In the genomic region with DNA sequence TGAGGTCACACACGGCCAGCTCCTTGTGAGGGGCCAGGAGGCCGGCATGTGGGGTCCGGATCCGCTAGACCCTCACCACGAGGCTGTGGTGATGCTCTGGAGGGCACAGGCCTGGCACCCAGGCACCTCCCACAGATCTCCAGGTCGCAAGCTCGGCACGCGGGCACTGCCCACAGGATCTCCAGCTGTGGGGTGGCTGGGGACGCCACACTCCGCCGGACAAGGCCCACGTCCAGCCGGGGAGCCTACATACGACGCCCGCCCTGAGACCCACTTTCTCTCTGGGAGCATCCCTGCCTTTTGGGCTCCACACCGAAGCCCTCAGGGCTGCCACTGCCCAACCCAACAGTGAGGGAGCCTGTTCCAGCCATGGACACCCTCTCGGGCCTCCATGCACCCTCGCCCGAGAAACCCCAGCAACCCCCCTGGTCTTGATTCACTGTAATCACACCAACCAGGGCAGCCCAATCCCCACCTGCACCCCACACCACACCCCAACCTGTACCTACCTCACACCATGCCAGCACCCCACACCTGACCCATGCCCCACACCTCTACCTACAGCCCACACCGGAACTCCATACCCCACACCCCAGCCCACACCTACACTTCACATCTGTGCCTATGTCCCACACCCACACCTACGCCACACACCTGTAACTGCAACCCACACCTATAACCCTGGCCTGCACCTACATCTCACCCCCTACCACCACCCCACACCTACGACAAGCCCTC, we compare ENCODE assay signal across 19 cellular contexts. TPM values are rescaled to one million over a fixed set of nuclear protein-coding genes. Genes with fewer than 3 reads are reported as not detected.
DNase-seq lines count a peak whose midpoint lies in the region; ATAC-seq, FAIRE-seq and TF ChIP-seq lines count a peak whose summit lies in the region.
"Had no signal": no experiment of that assay in that cellular context is flagged by ENCODE, and none has a peak within 500 bp of the region (broad histone marks: within the 10 kb centered on the region; RNA-seq: fewer than 3 reads in every experiment).

No MANE protein-coding gene starts in this region.

- no peak overlapping the region for H3K4ac ChIP-seq in H9 (ENCODE audit: low read depth, low read length)

- no peak overlapping the region for H3T11ph ChIP-seq in H9 (ENCODE audit: low read length)

- POLR2A ChIA-PET in activated naive CD8-positive, alpha-beta T cell treated with anti-CD3 and anti-CD28 coated beads, Interleukin-2, amount 10 ng/mL, durations not matched to agents 7 days and 5 days (lab: Charles Lee) = no interaction called here

- H4K5ac ChIP-seq in H9 (ENCODE audit: insufficient read length, low read depth, low read length) = no peak overlapping the region

- H3K36me3 Mint-ChIP-seq in H9 (ENCODE audit: insufficient read depth in 1 of 3, low read depth in 3 of 3) (peaks cover 2 to 16% (median 8%) of the 10 kb centered on the region in 3 experiments; a peak in 5 of 7 replicates), memory B cell (peaks cover 42% of the 10 kb centered on the region)
- H3K36me3 Mint-ChIP-seq in activated naive CD8-positive, alpha-beta T cell treated with anti-CD3 and anti-CD28 coated beads, Interleukin-2, amount 10 ng/mL, durations not matched to agents 7 days and 5 days = peaks cover 43% of the 10 kb centered on the region

- H3K56ac ChIP-seq in H9 (ENCODE audit: insufficient read length, low read depth, low read length) = no peak overlapping the region

- H2BK5ac ChIP-seq in H9 (ENCODE audit: insufficient read length, low read length) = no peak overlapping the region

- no peak overlapping the region; the same call in 1 of the 2 replicates for H3K14ac ChIP-seq in H9 (ENCODE audit: insufficient read depth, low read length)

- H3K4me1 Mint-ChIP-seq in H9 (peaks cover 4 to 9% of the 10 kb centered on the region in 2 experiments; a peak in 3 of 4 replicates), memory B cell (peaks cover 34% of the 10 kb centered on the region)
- H3K4me1 Mint-ChIP-seq in activated naive CD8-positive, alpha-beta T cell treated with anti-CD3 and anti-CD28 coated beads, Interleukin-2, amount 10 ng/mL, durations not matched to agents 7 days and 5 days = peaks cover 19% of the 10 kb centered on the region

- H3K23me2 ChIP-seq in H9 (ENCODE audit: insufficient read length, low read depth, low read length, poor library complexity, severe bottlenecking) = no peaks in the 10 kb centered on the region

- H3K4me1 ChIP-seq in H9 (ENCODE audit: insufficient read depth, low read length) (no peaks in the 10 kb centered on the region), spleen (peaks cover 0 to 25% (median 6%) of the 10 kb centered on the region in 6 donors)
- H3K4me1 ChIP-seq: parathyroid adenoma had no signal

- H3K23ac ChIP-seq in H9 (ENCODE audit: insufficient read length, low read depth, low read length) = no peak overlapping the region

- H3K27me3 ChIP-seq in H9 (ENCODE audit: insufficient read depth, low read length) (no peaks in the 10 kb centered on the region), spleen (replicated peaks in 1 of 7) (no peaks in the 10 kb centered on the region)
- H3K27me3 ChIP-seq: tibial nerve had no signal

- no peak overlapping the region for H3K4me3 ChIP-seq in spleen
- H3K4me3 ChIP-seq: tibial nerve had no signal

- no peak overlapping the region for H2BK120ac ChIP-seq in H9 (ENCODE audit: low read depth, low read length, poor library complexity, severe bottlenecking)

- H2BK20ac ChIP-seq in H9 (ENCODE audit: low read depth, low read length, poor library complexity, severe bottlenecking) = no peak overlapping the region

- H3K4me2 ChIP-seq in H9 (ENCODE audit: insufficient read depth, insufficient read length, low read length) = no peak overlapping the region

- no peaks in the 10 kb centered on the region for H3K79me1 ChIP-seq in H9 (ENCODE audit: insufficient read depth, low read depth, low read length, poor library complexity, severe bottlenecking)

- TF ChIP-seq CTCF in H9 (conservative IDR thresholded peaks at IDR 0.05) (no peak), spleen (IDR thresholded peaks at IDR 0.05 in 8 of 11, conservative IDR thresholded peaks at IDR 0.05 in 3 of 11) (no peak)

- H4K8ac ChIP-seq in H9 (replicated peaks; ENCODE audit: insufficient read length, low read depth, low read length) = no peak overlapping the region

- ATAC-seq in activated naive CD8-positive, alpha-beta T cell treated with anti-CD3 and anti-CD28 coated beads, Interleukin-2, amount 10 ng/mL, durations not matched to agents 7 days and 5 days (ENCODE audit: low read depth) = no peak
- ATAC-seq in memory B cell (ENCODE audit: low read depth) = no peak
- no peak for ATAC-seq in GM18861 (IDR thresholded peaks at IDR 0.05; ENCODE audit: unreplicated experiment)
- ATAC-seq: activated naive CD4-positive, alpha-beta T cell treated with anti-CD3 and anti-CD28 coated beads, Interleukin-2, amount 50 U/mL, for 72 hours; activated T-cell treated with anti-CD3 and anti-CD28 coated beads, Interleukin-2, amount 50 U/mL, for 72 hours; SK-N-SH treated with all-trans-retinoic acid at 6 μM for 48 hours; stimulated activated naive B cell treated with anti-CD40 and anti-IgM and Interleukin-4, amounts not matched to agents 10 μg/mL and 1 μg/mL and 100 μg/mL, for 72 hours had no signal

- no peaks in the 10 kb centered on the region for H3K79me2 ChIP-seq in H9 (ENCODE audit: insufficient read depth, low read length)

- no CpG with 5 or more reads among the region's 24 CpGs for WGBS in H9 (ENCODE audit: extremely low coverage, insufficient read length, low lambda C conversion rate)
- 94 to 99% (median 97%) methylated on average over 18 to 24 of the region's 24 CpGs for WGBS in spleen, 5 donors

- H3K36me3 ChIP-seq in spleen = peaks cover 2 to 74% (median 34%) of the 10 kb centered on the region in 6 donors

- H3K27me3 Mint-ChIP-seq in H9 (ENCODE audit: low read depth) = peaks cover 4% of the 10 kb centered on the region
- no peaks in the 10 kb centered on the region for H3K27me3 Mint-ChIP-seq in activated naive CD8-positive, alpha-beta T cell treated with anti-CD3 and anti-CD28 coated beads, Interleukin-2, amount 10 ng/mL, durations not matched to agents 7 days and 5 days
- H3K27me3 Mint-ChIP-seq in memory B cell = no peaks in the 10 kb centered on the region
- H3K27me3 Mint-ChIP-seq: CD8-positive, alpha-beta memory T cell; stimulated activated naive B cell treated with anti-CD40 and anti-IgM and Interleukin-4, amounts not matched to agents 10 μg/mL and 1 μg/mL and 100 μg/mL, for 72 hours had no signal

- H3K27ac ChIP-seq in H9 (ENCODE audit: insufficient read length, low read depth, low read length) (no peak overlapping the region), spleen (no peak overlapping the region)
- H3K27ac ChIP-seq: parathyroid adenoma, tibial nerve had no signal

- no peak overlapping the region for H2AK5ac ChIP-seq in H9 (ENCODE audit: insufficient read length, low read length)

- H3K9me3 Mint-ChIP-seq in H9 = peaks cover 7 to 10% of the 10 kb centered on the region in 2 experiments; a peak in 3 of 5 replicates
- no peaks in the 10 kb centered on the region for H3K9me3 Mint-ChIP-seq in activated naive CD8-positive, alpha-beta T cell treated with anti-CD3 and anti-CD28 coated beads, Interleukin-2, amount 10 ng/mL, durations not matched to agents 7 days and 5 days
- H3K9me3 Mint-ChIP-seq in memory B cell = no peaks in the 10 kb centered on the region
- H3K9me3 Mint-ChIP-seq: activated naive CD4-positive, alpha-beta T cell treated with anti-CD3 and anti-CD28 coated beads, Interleukin-2, amount 50 U/mL, for 72 hours; activated T-cell treated with anti-CD3 and anti-CD28 coated beads, Interleukin-2, amount 50 U/mL, for 72 hours; CD8-positive, alpha-beta memory T cell had no signal

- no peak overlapping the region for H3K18ac ChIP-seq in H9 (ENCODE audit: insufficient read length, low read depth, low read length)

- H3K27ac Mint-ChIP-seq in H9 (no peak overlapping the region), memory B cell (peak overlapping the region; percentile 23)
- H3K27ac Mint-ChIP-seq in activated naive CD8-positive, alpha-beta T cell treated with anti-CD3 and anti-CD28 coated beads, Interleukin-2, amount 10 ng/mL, durations not matched to agents 7 days and 5 days = no peak overlapping the region
- H3K27ac Mint-ChIP-seq: activated T-cell treated with anti-CD3 and anti-CD28 coated beads, Interleukin-2, amount 50 U/mL, for 72 hours; stimulated activated naive B cell treated with anti-CD40 and anti-IgM and Interleukin-4, amounts not matched to agents 10 μg/mL and 1 μg/mL and 100 μg/mL, for 72 hours had no signal

- no peak for FAIRE-seq in GM12891 (lab: Jason Lieb, UNC)
- FAIRE-seq: colon had no signal

- H4K91ac ChIP-seq in H9 (ENCODE audit: insufficient read length, low read depth, low read length) = no peak overlapping the region

- no peaks in the 10 kb centered on the region for H4K20me1 ChIP-seq in H9 (ENCODE audit: control insufficient read depth, insufficient read depth, insufficient read length)

- H2AFZ ChIP-seq in H9 (ENCODE audit: low read length) = no peak overlapping the region
- H2AFZ ChIP-seq: parathyroid adenoma had no signal

- H3K9me3 ChIP-seq in H9 (ENCODE audit: control insufficient read depth, low read depth, low read length) (no peaks in the 10 kb centered on the region), spleen (peaks cover 0 to 9% (median 0%) of the 10 kb centered on the region in 8 donors)
- H3K9me3 ChIP-seq: tibial nerve had no signal

- no peak overlapping the region for H3K4me3 Mint-ChIP-seq in H9
- no peak overlapping the region for H3K4me3 Mint-ChIP-seq in activated naive CD8-positive, alpha-beta T cell treated with anti-CD3 and anti-CD28 coated beads, Interleukin-2, amount 10 ng/mL, durations not matched to agents 7 days and 5 days
- no peak overlapping the region for H3K4me3 Mint-ChIP-seq in memory B cell
- H3K4me3 Mint-ChIP-seq: activated T-cell treated with anti-CD3 and anti-CD28 coated beads, Interleukin-2, amount 50 U/mL, for 72 hours; CD8-positive, alpha-beta memory T cell; stimulated activated naive B cell treated with anti-CD40 and anti-IgM and Interleukin-4, amounts not matched to agents 10 μg/mL and 1 μg/mL and 100 μg/mL, for 72 hours had no signal

- H2BK12ac ChIP-seq in H9 (ENCODE audit: insufficient read length, low read depth, low read length) = no peak overlapping the region

- intact Hi-C loops in spleen (cut with DNase I; ENCODE audit: low total_unique reads) = no loop called here

- H3K9ac ChIP-seq in H9 (ENCODE audit: extremely low read depth, insufficient read length, low read length) = no peak overlapping the region
- H3K9ac ChIP-seq: parathyroid adenoma had no signal

- peak; percentile 19 for DNase-seq in H9
- peak; percentile 29 for DNase-seq in activated naive CD8-positive, alpha-beta T cell treated with anti-CD3 and anti-CD28 coated beads, Interleukin-2, amount 10 ng/mL, durations not matched to agents 7 days and 5 days
- DNase-seq in memory B cell (ENCODE audit: low spot score in 2 of 2) = no peak
- peak; percentile 68 for DNase-seq in spleen
- DNase-seq in NCI-H146 (lab: John Stamatoyannopoulos, UW) = no peak
- no peak for DNase-seq in GM12891 (ENCODE audit: insufficient read length, low spot score)
- DNase-seq: activated T-cell treated with anti-CD3 and anti-CD28 coated beads, Interleukin-2, amount 50 U/mL, for 72 hours; DMS79 treated with DMSO at 0.1 percent for 48 hours; NCI-H524; stimulated activated CD4-positive, alpha-beta T cell treated with anti-CD3 and anti-CD28 coated beads, Interleukin-1b, Interleukin-23, amount 100 ng/mL, for 48 hours; stimulated activated naive B cell treated with anti-CD40 and anti-IgM and Interleukin-4, amounts not matched to agents 10 μg/mL and 1 μg/mL and 100 μg/mL, for 72 hours; T-helper 9 cell had no signal

- no peak overlapping the region for H2BK15ac ChIP-seq in H9 (ENCODE audit: low read depth, low read length)

- TF ChIP-seq POLR2A in spleen (IDR thresholded peaks at IDR 0.05) (no peak), GM12891 (IDR thresholded peaks at IDR 0.05; ENCODE audit: low read depth, low read length) (no peak)

RNA-seq across cellular contexts. Expression of gene SLC66A2, which starts 33.9 kb away (rescaled TPM):
- total RNA-seq in H9 (2021) (10.3 and 13.0 TPM in 2 replicates), spleen (10 to 100 TPM; 40.9 to 61.9 (median 51.1) TPM)
- 10 to 100 TPM; 29.0 to 29.2 TPM for total RNA-seq in activated naive CD8-positive, alpha-beta T cell treated with anti-CD3 and anti-CD28 coated beads, Interleukin-2, amount 10 ng/mL, durations not matched to agents 7 days and 5 days
- 10 to 100 TPM; 28.7 to 53.9 (median 33.4) TPM for polyA plus RNA-seq in spleen
- 25.6 TPM for polyA plus RNA-seq in GM12891 (2012; ENCODE audit: low read depth, missing spikeins)

RNA-seq across cellular contexts. Expression of gene HSBP1L1, which starts 46.9 kb away (rescaled TPM):
- total RNA-seq in H9 (2021) = 0.46 TPM in 1 of 2 replicates, not detected in the other
- total RNA-seq in activated naive CD8-positive, alpha-beta T cell treated with anti-CD3 and anti-CD28 coated beads, Interleukin-2, amount 10 ng/mL, durations not matched to agents 7 days and 5 days = 10 to 100 TPM; 14.0 to 18.0 TPM
- total RNA-seq in spleen = 10 to 100 TPM; 10.3 to 36.4 (median 20.1) TPM
- 10 to 100 TPM; 10.0 to 21.5 (median 15.8) TPM for polyA plus RNA-seq in spleen
- 6.3 TPM for polyA plus RNA-seq in GM12891 (2012; ENCODE audit: low read depth, missing spikeins)

Comparison
In these comparisons a context has a peak if more than half of its experiments do, and no peak if none do; other contexts are left out.
1. DNase-seq: peak in H9 (single experiment), activated naive CD8-positive, alpha-beta T cell treated with anti-CD3 and anti-CD28 coated beads, Interleukin-2, amount 10 ng/mL, durations not matched to agents 7 days and 5 days (single experiment) and spleen (single experiment); none in memory B cell (0 of 2), NCI-H146 (single experiment) and GM12891 (single experiment).